1 cellular context compared by ENCODE assay signal in genomic region chr1:26725904-26726303, GRCh38.
A peak's percentile ranks its signal among the peaks of the same experiment; 100 is the strongest.
TF ChIP-seq lines count a peak whose summit lies in the region.

No MANE protein-coding gene starts in this region.

TF ChIP-seq in SK-N-SH, 30 proteins besides CTCF, POLR2A, EP300 and RAD21 (continued from another document):
- peak; percentile 38; the same call in 1 of the 2 replicates for TF ChIP-seq JUND (IDR thresholded peaks at IDR 0.05)
